29 cellular contexts compared by ENCODE assay signal in genomic region chr19:10166046-10166445, GRCh38.
"Had no signal": no experiment of that assay in that cellular context is flagged by ENCODE, and none has a peak within 500 bp of the region (broad histone marks: within the 10 kb centered on the region; RNA-seq: fewer than 3 reads in every experiment).

No MANE protein-coding gene starts in this region.

- H3K79me2 ChIP-seq: hepatocyte, parathyroid adenoma had no signal

- H3K4me1 ChIP-seq: heart left ventricle, parathyroid adenoma, stomach, thyroid gland, vagina had no signal

- H3K27ac Mint-ChIP-seq: mesothelial cell of epicardium; natural killer cell treated with Interleukin-12 subunit alpha and Interleukin-12 subunit beta and Interleukin-15 and Interleukin-18, amount 100 ng/mL, for 72 hours; progenitor cell of endocrine pancreas had no signal

- H3K4me3 ChIP-seq: dorsolateral prefrontal cortex, heart left ventricle, hepatocyte, lung, mucosa of descending colon, smooth muscle cell, stomach, thyroid gland, vagina had no signal

- H3K9me3 ChIP-seq: heart left ventricle, mucosa of descending colon, neutrophil, stomach, thyroid gland, vagina had no signal

- H3K4me1 Mint-ChIP-seq: mesothelial cell of epicardium, neural crest cell had no signal

- H2AFZ ChIP-seq: hepatocyte, parathyroid adenoma had no signal

- DNase-seq: dorsolateral prefrontal cortex; effector CD4-positive, alpha-beta T cell; foreskin melanocyte; heart left ventricle; kidney; mesenchymal stem cell; mucosa of descending colon; naive B cell; stimulated activated CD4-positive, alpha-beta T cell treated with anti-CD3 and anti-CD28 coated beads, Interleukin-12 subunit alpha, Interleukin-12 subunit beta, amount 100 ng/mL, for 4 hours; stimulated activated CD4-positive, alpha-beta T cell treated with anti-CD3 and anti-CD28 coated beads, Interleukin-1b, Interleukin-23, amount 100 ng/mL, for 48 hours; stimulated activated CD4-positive, alpha-beta T cell treated with anti-CD3 and anti-CD28 coated beads, Interleukin-4, amount 100 ng/mL, for 1 hour; stimulated activated CD8-positive, alpha-beta memory T cell treated with anti-CD3 and anti-CD28 coated beads, Interleukin-4, amount 100 ng/mL, for 48 hours; stimulated activated naive CD4-positive, alpha-beta T cell treated with Interleukin-2 at 50 U/mL for 16 hours; stomach; thyroid gland; trophoblast cell had no signal

- H3K27ac ChIP-seq: dorsolateral prefrontal cortex, heart left ventricle, hepatocyte, neutrophil, parathyroid adenoma, stomach, thyroid gland, vagina had no signal

- ATAC-seq: heart left ventricle; left lobe of liver; mucosa of descending colon; natural killer cell treated with Interleukin-12 subunit alpha and Interleukin-12 subunit beta and Interleukin-15 and Interleukin-18, amount 100 ng/mL, for 72 hours; sciatic nerve had no signal

- H3K27me3 ChIP-seq: dorsolateral prefrontal cortex, heart left ventricle, hepatocyte, neutrophil, stomach, thyroid gland, vagina had no signal

- FAIRE-seq: colon, kidney had no signal

- H3K27me3 Mint-ChIP-seq: naive B cell; natural killer cell treated with Interleukin-12 subunit alpha and Interleukin-12 subunit beta and Interleukin-15 and Interleukin-18, amount 100 ng/mL, for 72 hours; progenitor cell of endocrine pancreas had no signal

- H3K9ac ChIP-seq: parathyroid adenoma had no signal

- H3K4me3 Mint-ChIP-seq: mesothelial cell of epicardium; natural killer cell treated with Interleukin-12 subunit alpha and Interleukin-12 subunit beta and Interleukin-15 and Interleukin-18, amount 100 ng/mL, for 72 hours; neural crest cell had no signal

- H3K4me2 ChIP-seq: hepatocyte, smooth muscle cell had no signal

- H3K9me3 Mint-ChIP-seq: mesothelial cell of epicardium; naive B cell; natural killer cell treated with Interleukin-12 subunit alpha and Interleukin-12 subunit beta and Interleukin-15 and Interleukin-18, amount 100 ng/mL, for 72 hours; neural crest cell had no signal
